1 cellular context compared by ENCODE assay signal in the genomic region with DNA sequence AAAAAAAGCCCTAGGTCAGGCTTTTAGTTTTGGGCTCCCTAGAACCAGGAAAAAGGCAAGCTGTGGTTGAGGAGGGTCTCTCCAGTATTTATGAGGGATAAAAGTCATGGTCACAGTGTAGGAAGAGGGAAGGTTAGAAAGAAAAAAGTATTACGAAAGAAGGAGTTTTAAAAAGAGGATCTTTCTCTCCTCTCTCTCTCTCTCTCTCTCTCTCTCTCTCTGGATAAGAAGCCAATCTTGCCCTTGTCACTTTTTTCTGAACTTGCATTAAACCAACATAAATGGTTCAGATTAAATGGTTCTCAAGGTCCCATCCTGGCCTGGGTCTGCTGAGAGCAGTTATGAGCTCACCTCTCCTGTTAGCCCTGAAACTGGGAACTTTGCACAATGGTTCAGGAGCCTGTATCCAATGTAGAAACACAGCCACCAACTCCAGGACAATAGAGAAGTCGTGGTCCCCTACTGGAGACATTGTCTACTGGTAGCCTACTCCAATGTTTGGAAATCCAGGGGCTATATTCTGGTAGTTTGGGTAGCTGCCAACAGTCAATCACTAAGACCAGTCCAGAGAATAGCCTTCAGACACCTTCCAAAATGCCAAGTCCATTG.
TF ChIP-seq lines count a peak whose summit lies in the region.

No MANE protein-coding gene starts in this region.

TF ChIP-seq in GM12878, 131 proteins besides CTCF, POLR2A, EP300 and RAD21 (continued from another document):
- TF ChIP-seq, protein P1, sequence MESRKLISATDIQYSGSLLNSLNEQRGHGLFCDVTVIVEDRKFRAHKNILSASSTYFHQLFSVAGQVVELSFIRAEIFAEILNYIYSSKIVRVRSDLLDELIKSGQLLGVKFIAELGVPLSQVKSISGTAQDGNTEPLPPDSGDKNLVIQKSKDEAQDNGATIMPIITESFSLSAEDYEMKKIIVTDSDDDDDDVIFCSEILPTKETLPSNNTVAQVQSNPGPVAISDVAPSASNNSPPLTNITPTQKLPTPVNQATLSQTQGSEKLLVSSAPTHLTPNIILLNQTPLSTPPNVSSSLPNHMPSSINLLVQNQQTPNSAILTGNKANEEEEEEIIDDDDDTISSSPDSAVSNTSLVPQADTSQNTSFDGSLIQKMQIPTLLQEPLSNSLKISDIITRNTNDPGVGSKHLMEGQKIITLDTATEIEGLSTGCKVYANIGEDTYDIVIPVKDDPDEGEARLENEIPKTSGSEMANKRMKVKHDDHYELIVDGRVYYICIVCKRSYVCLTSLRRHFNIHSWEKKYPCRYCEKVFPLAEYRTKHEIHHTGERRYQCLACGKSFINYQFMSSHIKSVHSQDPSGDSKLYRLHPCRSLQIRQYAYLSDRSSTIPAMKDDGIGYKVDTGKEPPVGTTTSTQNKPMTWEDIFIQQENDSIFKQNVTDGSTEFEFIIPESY (IDR thresholded peaks at IDR 0.05), result no peak
